ENCODE assay signal across 8 cellular contexts in the genomic region with DNA sequence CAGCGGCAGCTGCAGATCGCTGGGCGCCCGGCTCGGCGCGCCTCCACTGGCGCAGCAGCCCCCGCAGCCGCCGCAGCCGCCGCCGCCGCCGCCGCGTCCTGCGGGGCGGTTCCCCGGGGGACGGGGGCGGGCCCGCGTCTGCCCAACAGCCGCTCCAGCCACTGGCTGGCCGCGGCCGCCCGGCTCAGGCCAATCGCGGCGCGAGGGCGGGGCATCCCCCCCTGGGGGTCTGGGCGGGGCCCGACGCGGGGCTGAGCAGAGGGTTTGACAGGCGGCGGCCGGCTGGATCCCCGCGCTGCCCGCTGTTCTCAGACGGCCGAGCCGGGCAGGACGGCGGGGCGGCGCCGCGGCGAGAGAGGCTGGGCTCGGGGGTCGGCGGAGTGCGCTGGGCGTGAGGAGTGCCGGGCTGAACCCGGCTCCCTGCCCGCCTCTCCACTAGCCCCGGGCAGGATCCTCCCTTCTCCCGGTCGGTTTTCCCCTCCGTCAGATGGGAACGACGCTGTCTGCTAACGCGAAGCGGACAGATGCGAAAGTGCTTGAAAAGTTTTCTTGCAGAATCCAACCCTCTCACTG. TPM values are rescaled to one million over a fixed set of nuclear protein-coding genes. Genes with fewer than 3 reads are reported as not detected.
DNase-seq lines count a peak whose midpoint lies in the region; ATAC-seq and TF ChIP-seq lines count a peak whose summit lies in the region.

Gene GLIS1 (minus strand): TSS at position 56 of the 573 bp plus-strand sequence. CDS start 1,100 bp downstream, outside the sequence.

- ATAC-seq in GM23338 (peak; percentile 83), right cardiac atrium (peak; percentile 99), HG03378 (IDR thresholded peaks at IDR 0.05; ENCODE audit: unreplicated experiment) (no peak)

- H3K79me2 ChIP-seq in GM23338 (replicated peaks; ENCODE audit: insufficient read depth), result no peaks in the 10 kb centered on the region
- no peaks in the 10 kb centered on the region for H3K79me2 ChIP-seq in Karpas-422 (ENCODE audit: low read length)

- under 1% methylated on average over 73 of the region's 73 CpGs for WGBS in right cardiac atrium

- peak within 1 kb of the TSS; percentile 85 for H3K4me2 ChIP-seq in GM23338
- H3K4me2 ChIP-seq in Karpas-422 (ENCODE audit: low read depth, low read length, poor library complexity, severe bottlenecking), result peak within 1 kb of the TSS; percentile 56

- peak within 1 kb of the TSS; percentile 61 for H3K4me3 Mint-ChIP-seq in GM23338
- peak within 1 kb of the TSS; percentile 52 for H3K4me3 Mint-ChIP-seq in progenitor cell of endocrine pancreas (ENCODE audit: low read depth)

- H4K20me1 ChIP-seq in GM23338 (replicated peaks; ENCODE audit: insufficient read depth), result no peaks in the 10 kb centered on the region
- H4K20me1 ChIP-seq in Karpas-422 (ENCODE audit: insufficient read depth, low read depth, low read length), result no peaks in the 10 kb centered on the region

- peak within 1 kb of the TSS; percentile 43; the same call in 1 of the 2 replicates for H3K9ac ChIP-seq in Karpas-422 (ENCODE audit: low read length)

- CTCF ChIA-PET in RWPE1 (lab: Yijun Ruan, JAX), result interaction anchor here (0.6 kb wide), 1 partner anchor 15 kb away, joined by 3 read pairs; no protein-coding TSS in a partner anchor

- H3K9me2 ChIP-seq in GM23338 (ENCODE audit: insufficient read depth) (no peaks in the 10 kb centered on the region), Karpas-422 (replicated peaks; ENCODE audit: insufficient read depth, low read length) (no peaks in the 10 kb centered on the region)

- peak within 1 kb of the TSS; percentile 98 for H2AFZ ChIP-seq in GM23338
- H2AFZ ChIP-seq in Karpas-422 (ENCODE audit: low read length), result no peak within 1 kb of the TSS

- in situ Hi-C loops in G401 (cut with HindIII; ENCODE audit: low sequenced_read_pairs), result no loop called here

- H3K36me3 Mint-ChIP-seq in GM23338 (ENCODE audit: low read depth), result no peaks in the 10 kb centered on the region
- no peaks in the 10 kb centered on the region for H3K36me3 Mint-ChIP-seq in progenitor cell of endocrine pancreas (ENCODE audit: insufficient read depth)

- H3F3A ChIP-seq in GM23338 (replicated peaks; ENCODE audit: low read depth), result peaks cover 4% of the 10 kb centered on the region; the same call in 1 of the 2 replicates

- intact Hi-C loops in right cardiac atrium (cut with DNase I), result no loop called here

- H3K27me3 Mint-ChIP-seq in GM23338 (ENCODE audit: insufficient read depth, low read depth, poor library complexity) (peaks cover 61% of the 10 kb centered on the region), progenitor cell of endocrine pancreas (peaks cover 71% of the 10 kb centered on the region)

- H3K27ac ChIP-seq in GM23338 (ENCODE audit: low read depth) (no peak within 1 kb of the TSS), Karpas-422 (ENCODE audit: low read length) (no peak within 1 kb of the TSS), RWPE1 (no peak within 1 kb of the TSS), right cardiac atrium (ENCODE audit: low read length) (no peak within 1 kb of the TSS)

- H3K27me3 ChIP-seq in GM23338 (ENCODE audit: insufficient read depth) (peaks cover 78% of the 10 kb centered on the region), Karpas-422 (ENCODE audit: low read length) (no peaks in the 10 kb centered on the region), right cardiac atrium (ENCODE audit: control insufficient read depth, insufficient read depth) (peaks cover 3% of the 10 kb centered on the region)

- no peaks in the 10 kb centered on the region for H3K9me3 ChIP-seq in Karpas-422 (ENCODE audit: low read length)
- H3K9me3 ChIP-seq in right cardiac atrium (ENCODE audit: control insufficient read depth, low read length), result no peaks in the 10 kb centered on the region

- H3K4me3 ChIP-seq in GM23338, result peak within 1 kb of the TSS; percentile 63
- H3K4me3 ChIP-seq in Karpas-422 (ENCODE audit: low read length), result peak within 1 kb of the TSS; percentile 56; the same call in 1 of the 2 replicates
- peak within 1 kb of the TSS; percentile 78 for H3K4me3 ChIP-seq in right cardiac atrium (ENCODE audit: low read length)

- H3K4me1 ChIP-seq in GM23338 (ENCODE audit: insufficient read depth), result peaks cover 9% of the 10 kb centered on the region; the same call in 1 of the 2 replicates
- peaks cover 3% of the 10 kb centered on the region; the same call in 1 of the 2 replicates for H3K4me1 ChIP-seq in Karpas-422 (ENCODE audit: low read length)
- peaks cover 3% of the 10 kb centered on the region for H3K4me1 ChIP-seq in right cardiac atrium (ENCODE audit: control insufficient read depth, insufficient read depth, low read length)

- DNase-seq in G401 (ENCODE audit: low spot score) (peak; percentile 74), GM23338 (ENCODE audit: low spot score) (peak; percentile 92), Karpas-422 (peak; percentile 84), RWPE1 (ENCODE audit: low spot score) (peak; percentile 97), amniotic stem cell (lab: John Stamatoyannopoulos, UW) (peak; percentile 71), right cardiac atrium (peak; percentile 87 to 95 (median 94)), progenitor cell of endocrine pancreas (ENCODE audit: low spot score, unreplicated experiment) (peak; percentile 82)

- H3K4me1 Mint-ChIP-seq in GM23338 (peaks cover 12% of the 10 kb centered on the region), progenitor cell of endocrine pancreas (ENCODE audit: low read depth) (peaks cover 10% of the 10 kb centered on the region)

- TF ChIP-seq CTCF in GM23338 (conservative IDR thresholded peaks at IDR 0.05; ENCODE audit: low read depth in 2 of 2), result no peak
- no peak for TF ChIP-seq CTCF in RWPE1 (conservative IDR thresholded peaks at IDR 0.05; ENCODE audit: low read depth)
- TF ChIP-seq CTCF in progenitor cell of endocrine pancreas (IDR thresholded peaks at IDR 0.05; ENCODE audit: unreplicated experiment), result no peak

- POLR2A ChIA-PET in RWPE1 (lab: Yijun Ruan, JAX; ENCODE audit: low non-redundant PET), result no interaction called here

- H3K27ac Mint-ChIP-seq in GM23338 (no peak within 1 kb of the TSS), progenitor cell of endocrine pancreas (no peak within 1 kb of the TSS)

- H3K9me3 Mint-ChIP-seq in GM23338 (no peaks in the 10 kb centered on the region), progenitor cell of endocrine pancreas (ENCODE audit: low read depth) (peaks cover 8% of the 10 kb centered on the region)

- H3K36me3 ChIP-seq in GM23338 (ENCODE audit: insufficient read depth) (no peaks in the 10 kb centered on the region), Karpas-422 (ENCODE audit: insufficient read depth, low read length) (no peaks in the 10 kb centered on the region)

TF ChIP-seq in GM23338, 12 proteins besides CTCF, POLR2A, EP300 and RAD21 (continues in another document):
- TF ChIP-seq CREB1 (CRISPR knock-in tag; IDR thresholded peaks at IDR 0.05; ENCODE audit: low read depth), result no peak; the same call in 1 of the 2 replicates
- TF ChIP-seq ZNF331 (CRISPR knock-in tag; IDR thresholded peaks at IDR 0.05; ENCODE audit: low read depth), result no peak
- no peak for TF ChIP-seq NANOG (IDR thresholded peaks at IDR 0.05; ENCODE audit: borderline replicate concordance)
- TF ChIP-seq REST (IDR thresholded peaks at IDR 0.05; ENCODE audit: unreplicated experiment), result no peak
- TF ChIP-seq STAT1 (IDR thresholded peaks at IDR 0.05; ENCODE audit: unreplicated experiment), result no peak
- no peak for TF ChIP-seq ETS1 (IDR thresholded peaks at IDR 0.05)
- no peak for TF ChIP-seq POLR2AphosphoS5 (IDR thresholded peaks at IDR 0.05; ENCODE audit: low read depth)
- no peak for TF ChIP-seq EZH2 (IDR thresholded peaks at IDR 0.05; ENCODE audit: low read depth, unreplicated experiment)

RNA-seq across cellular contexts. Expression of gene GLIS1, which starts in this region (rescaled TPM):
- total RNA-seq in G401 (2014; rRNA removed; shearing (Covaris generic)), result 0.14 and 0.92 TPM in 2 replicates
- total RNA-seq in GM23338 (2014; rRNA removed; shearing (Covaris generic)), result 0.04 and 0.31 TPM in 2 replicates
- polyA plus RNA-seq in GM23338 (2016; fragmentation: Nextera tagmentation; extraction: Ambion mirVana) (0.12 and 0.26 TPM in 2 replicates), right cardiac atrium (0.14 TPM)
- total RNA-seq in Karpas-422 (2014; rRNA removed; shearing (Covaris generic); ENCODE audit: low replicate concordance), result not detected in 2 replicates
- total RNA-seq in right cardiac atrium (under 1 TPM; 0.20 to 0.37 (median 0.36) TPM), progenitor cell of endocrine pancreas (not detected in 2 replicates)

Comparison
In these comparisons a context has a peak if more than half of its experiments do, and no peak if none do; other contexts are left out.
1. Peak in DNase-seq in G401; RNA of the gene not detected or under 1 TPM.
2. Peak in DNase-seq, ATAC-seq, H3K4me3 ChIP-seq and H3K4me2 ChIP-seq in GM23338; RNA of the gene not detected or under 1 TPM.
3. Peak in DNase-seq, H3K4me3 ChIP-seq, H3K9ac ChIP-seq and H3K4me2 ChIP-seq in Karpas-422; RNA of the gene not detected or under 1 TPM.
4. Peak in DNase-seq, ATAC-seq and H3K4me3 ChIP-seq in right cardiac atrium; RNA of the gene not detected or under 1 TPM.
5. Peak in DNase-seq in progenitor cell of endocrine pancreas; RNA of the gene not detected or under 1 TPM.